ENCODE assay signal across 8 cellular contexts in genomic region chr7:151341357-151342101, GRCh38. TPM values are rescaled to one million over a fixed set of nuclear protein-coding genes. Genes with fewer than 3 reads are reported as not detected.
DNase-seq lines count a peak whose midpoint lies in the region; ATAC-seq and TF ChIP-seq lines count a peak whose summit lies in the region.

Gene NUB1, plus strand, starts transcription at chr7:151341812. Its CDS starts 3,538 bp downstream, at chr7:151345350.

- peaks cover 9% of the 10 kb centered on the region for H3K9me3 Mint-ChIP-seq in CD8-positive, alpha-beta T cell

- H3K9me3 ChIP-seq in CD8-positive, alpha-beta T cell (ENCODE audit: low read length), result no peaks in the 10 kb centered on the region
- H3K9me3 ChIP-seq in OCI-LY3 (ENCODE audit: insufficient read depth, low read length), result no peaks in the 10 kb centered on the region

- peaks cover 23% of the 10 kb centered on the region for H3K36me3 Mint-ChIP-seq in CD8-positive, alpha-beta T cell

- H3K27me3 ChIP-seq in CD8-positive, alpha-beta T cell (ENCODE audit: insufficient read depth, low read length), result no peaks in the 10 kb centered on the region
- H3K27me3 ChIP-seq in OCI-LY3 (ENCODE audit: low read depth, low read length), result no peaks in the 10 kb centered on the region

- H3K27ac Mint-ChIP-seq in CD8-positive, alpha-beta T cell, result peak within 1 kb of the TSS; percentile 92

- peak; percentile 83 to 98 (median 92) for DNase-seq in CD8-positive, alpha-beta T cell
- DNase-seq in HUDEP-2 (lab: John Stamatoyannopoulos, UW; ENCODE audit: unreplicated experiment in 76 of 76) (peak in 72 of 76 experiments; percentile 18 to 97 (median 80)), activated T-cell treated with anti-CD3 and anti-CD28 coated beads for 4 hours (peak; percentile 91), epidermal melanocyte (ENCODE audit: insufficient read length, low spot score) (peak; percentile 74), middle frontal gyrus (ENCODE audit: extremely low spot score, low spot score) (peak; percentile 70)
- DNase-seq in stimulated activated CD8-positive, alpha-beta memory T cell treated with anti-CD3 and anti-CD28 coated beads, Interleukin-2, amount 100 ng/mL, for 1 hour (ENCODE audit: low read depth in 2 of 2), result peak; percentile 89 to 91

- TF ChIP-seq CTCF in CD8-positive, alpha-beta T cell (IDR thresholded peaks at IDR 0.05), result no peak
- TF ChIP-seq CTCF in OCI-LY3 (IDR thresholded peaks at IDR 0.05; ENCODE audit: low read depth, low read length), result no peak

- peak within 1 kb of the TSS; percentile 32; the same call in 1 of the 2 replicates for H2AFZ ChIP-seq in OCI-LY3 (ENCODE audit: low read depth, low read length)

- peaks cover 8% of the 10 kb centered on the region for H3K79me2 ChIP-seq in OCI-LY3 (ENCODE audit: low read length)

- peak; percentile 91 for ATAC-seq in CD8-positive, alpha-beta T cell
- peak; percentile 47 for ATAC-seq in GM19467 (IDR thresholded peaks at IDR 0.05; ENCODE audit: unreplicated experiment)

- peak within 1 kb of the TSS; percentile 75 for H3K4me2 ChIP-seq in OCI-LY3 (ENCODE audit: low read length)

- POLR2A ChIA-PET in CD8-positive, alpha-beta T cell (lab: Charles Lee), result interaction anchor here (0.7 to 1.6 kb wide), 7 partner anchors 10 to 178 kb away, joined by 3 to 19 read pairs (median 3); partner anchors contain the start of genes ABCF2, RHEB and WDR86

- H3K27me3 Mint-ChIP-seq in CD8-positive, alpha-beta T cell (ENCODE audit: low read depth), result no peaks in the 10 kb centered on the region

- peaks cover 23% of the 10 kb centered on the region for H3K4me1 ChIP-seq in CD8-positive, alpha-beta T cell (ENCODE audit: insufficient read depth, low read length)
- H3K4me1 ChIP-seq in OCI-LY3 (ENCODE audit: low read length), result peaks cover 35% of the 10 kb centered on the region

- H3K27ac ChIP-seq in CD8-positive, alpha-beta T cell (ENCODE audit: low read depth, low read length), result peak within 1 kb of the TSS; percentile 72
- H3K27ac ChIP-seq in OCI-LY3 (ENCODE audit: low read length), result peak within 1 kb of the TSS; percentile 79

- peak within 1 kb of the TSS; percentile 70 for H3K9ac ChIP-seq in OCI-LY3 (ENCODE audit: low read length)

- peaks cover 10% of the 10 kb centered on the region for H3K36me3 ChIP-seq in CD8-positive, alpha-beta T cell (ENCODE audit: insufficient read depth, low read length)
- peaks cover 19% of the 10 kb centered on the region for H3K36me3 ChIP-seq in OCI-LY3 (replicated peaks; ENCODE audit: low read depth, low read length)

- H3K4me3 ChIP-seq in CD8-positive, alpha-beta T cell (ENCODE audit: low read depth, low read length), result peak within 1 kb of the TSS; percentile 82
- peak within 1 kb of the TSS; percentile 86 for H3K4me3 ChIP-seq in OCI-LY3 (ENCODE audit: low read length)

- H4K20me1 ChIP-seq in OCI-LY3 (ENCODE audit: insufficient read depth, low read length), result peaks cover 5% of the 10 kb centered on the region; the same call in 1 of the 2 replicates

- intact Hi-C loops in CD8-positive, alpha-beta T cell (cut with DNase I, micrococcal nuclease), result loop anchor here (1.0 to 10.0 kb wide), 8 partner anchors 9 to 1469 kb away; partner anchors contain the start of genes ABCF2 (in 1 of the 2), ATP6V0E2 (in 1 of the 2), CHPF2 (in 1 of the 2) and GALNT11 (in 1 of the 2)

- H3K4me1 Mint-ChIP-seq in CD8-positive, alpha-beta T cell (ENCODE audit: low read depth), result peaks cover 35% of the 10 kb centered on the region

- CTCF ChIA-PET in CD8-positive, alpha-beta T cell (lab: Charles Lee), result interaction anchor here (0.9 to 3.2 kb wide), 4 partner anchors 9 to 107 kb away, joined by 3 to 13 read pairs (median 6); no protein-coding TSS in a partner anchor

- H3K4me3 Mint-ChIP-seq in CD8-positive, alpha-beta T cell, result peak within 1 kb of the TSS; percentile 88

RNA-seq across cellular contexts. Expression of gene NUB1, which starts in this region (rescaled TPM):
- total RNA-seq in CD8-positive, alpha-beta T cell, result 10 to 100 TPM; 78.4 to 81.2 TPM

Comparison
In these comparisons a context has a peak if more than half of its experiments do, and no peak if none do; other contexts are left out.
1. Peak in every context shown above with its lines: DNase-seq, ATAC-seq, H3K4me3 ChIP-seq and H3K27ac ChIP-seq.